8 cellular contexts compared by ENCODE assay signal in the genomic region with DNA sequence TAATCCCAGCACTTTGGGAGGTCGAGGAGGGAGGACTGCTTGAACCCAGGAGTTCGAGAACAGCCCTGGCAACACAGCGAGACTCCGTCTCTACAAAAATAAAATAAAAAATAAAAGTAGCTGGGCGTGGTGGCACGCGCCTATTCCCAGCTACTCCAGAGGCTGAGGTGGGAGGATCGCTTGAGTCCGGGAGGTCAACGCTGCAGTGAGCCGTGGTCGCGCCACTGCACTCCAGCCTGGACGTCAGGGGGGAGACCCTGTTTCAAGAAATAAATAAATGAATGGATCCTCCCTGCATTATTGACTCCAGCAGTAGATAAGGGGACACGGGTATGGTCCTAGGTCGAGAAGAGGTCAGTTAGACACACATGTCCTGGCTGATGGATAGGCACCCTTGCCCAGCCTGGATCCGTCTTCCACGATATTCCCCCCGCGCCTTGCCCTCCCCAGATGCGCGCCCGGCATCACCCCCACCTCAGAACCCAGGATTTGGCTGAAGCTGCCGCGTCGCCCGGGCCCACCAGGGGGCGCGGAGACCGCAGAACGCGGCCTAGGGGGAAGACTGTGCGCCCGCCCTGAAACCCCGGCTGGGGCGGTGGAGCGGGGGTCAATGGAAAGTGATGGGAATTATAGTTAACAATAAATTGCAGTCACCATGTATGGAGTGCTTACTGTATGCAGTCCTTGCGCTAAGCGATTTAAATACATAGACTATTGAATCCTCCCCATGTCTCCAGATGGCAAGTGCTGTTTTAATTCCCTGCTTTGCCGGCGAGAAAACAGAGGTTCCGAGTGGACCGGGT. TPM values are rescaled to one million over a fixed set of nuclear protein-coding genes. Genes with fewer than 3 reads are reported as not detected.
DNase-seq lines count a peak whose midpoint lies in the region; ATAC-seq and TF ChIP-seq lines count a peak whose summit lies in the region.

No MANE protein-coding gene starts in this region.

- H2AFZ ChIP-seq in GM23338, result peak overlapping the region; percentile 96

- H3K4me3 ChIP-seq in GM23338, result peak overlapping the region; percentile 83
- H3K4me3 ChIP-seq in kidney epithelial cell (ENCODE audit: low read depth, low read length), result peak overlapping the region; percentile 51

- peak in 12 of 14 donors; percentile 30 to 83 (median 64) for DNase-seq in C1 segment of cervical spinal cord (lab: John Stamatoyannopoulos, UW)
- DNase-seq in GM23338 (ENCODE audit: low spot score), result peak; percentile 93
- peak; percentile 70 for DNase-seq in NCI-H2171 (lab: John Stamatoyannopoulos, UW)
- DNase-seq in activated CD4-positive, CD25-positive, alpha-beta regulatory T cell treated with anti-CD3 and anti-CD28 coated beads, Interleukin-2, amount 50 U/mL, for 16 hours (ENCODE audit: low read depth, low spot score), result peak; percentile 69
- DNase-seq in cerebellum (ENCODE audit: low spot score), result peak; percentile 83
- DNase-seq in kidney epithelial cell (ENCODE audit: low read depth), result no peak
- DNase-seq in stimulated activated CD4-positive, alpha-beta T cell treated with anti-CD3 and anti-CD28 coated beads, Interleukin-15, amount 100 ng/mL, for 1 hour (ENCODE audit: low read depth in 1 of 2, low spot score in 1 of 2), result peak; percentile 65 to 78

- peaks cover 15% of the 10 kb centered on the region for H3K36me3 Mint-ChIP-seq in GM23338 (ENCODE audit: low read depth)

- peaks cover 18% of the 10 kb centered on the region for H3K4me1 ChIP-seq in GM23338 (ENCODE audit: insufficient read depth)

- H3K36me3 ChIP-seq in GM23338 (ENCODE audit: insufficient read depth), result 0 out of 2 replicates have a peak, but pooled peaks cover 7% of the 10 kb centered on the region
- no peaks in the 10 kb centered on the region for H3K36me3 ChIP-seq in kidney epithelial cell (ENCODE audit: control insufficient read depth, insufficient read depth, low read length)

- 0 out of 2 replicates have a peak overlapping the region, but pooled peaks have one; percentile 52 for H3K27ac ChIP-seq in GM23338 (ENCODE audit: low read depth)

- H3K27me3 Mint-ChIP-seq in GM23338 (ENCODE audit: insufficient read depth, low read depth, poor library complexity), result peaks cover 16% of the 10 kb centered on the region

- H3K27ac Mint-ChIP-seq in GM23338, result no peak overlapping the region

- ATAC-seq in GM23338, result peak; percentile 52
- no peak for ATAC-seq in HG03025 (IDR thresholded peaks at IDR 0.05; ENCODE audit: low FRiP score, unreplicated experiment)

- no peaks in the 10 kb centered on the region; the same call in 1 of the 2 replicates for H4K20me1 ChIP-seq in GM23338 (replicated peaks; ENCODE audit: insufficient read depth)

- TF ChIP-seq CTCF in GM23338 (conservative IDR thresholded peaks at IDR 0.05; ENCODE audit: low read depth in 2 of 2) (peak; percentile 92 to 96), kidney epithelial cell (IDR thresholded peaks at IDR 0.05; ENCODE audit: insufficient read depth, low read length, poor library complexity, severe bottlenecking) (peak; percentile 97)

- H3K4me1 Mint-ChIP-seq in GM23338, result peaks cover 29% of the 10 kb centered on the region

- H3K9me2 ChIP-seq in GM23338 (ENCODE audit: insufficient read depth), result no peaks in the 10 kb centered on the region

- peak overlapping the region; percentile 98 for H3K4me2 ChIP-seq in GM23338

- H3K4me3 Mint-ChIP-seq in GM23338, result peak overlapping the region; percentile 84

- peaks cover 6% of the 10 kb centered on the region; the same call in 1 of the 2 replicates for H3K79me2 ChIP-seq in GM23338 (replicated peaks; ENCODE audit: insufficient read depth)

- H3K9me3 Mint-ChIP-seq in GM23338, result no peaks in the 10 kb centered on the region; the same call in 2 of the 3 replicates

- no peaks in the 10 kb centered on the region for H3K27me3 ChIP-seq in GM23338 (ENCODE audit: insufficient read depth)
- H3K27me3 ChIP-seq in kidney epithelial cell (ENCODE audit: control insufficient read depth, insufficient read depth, low read length), result no peaks in the 10 kb centered on the region

- H3F3A ChIP-seq in GM23338 (replicated peaks; ENCODE audit: low read depth), result peaks cover 39% of the 10 kb centered on the region

TF ChIP-seq in GM23338, 12 proteins besides CTCF, POLR2A, EP300 and RAD21 (continues in another document):
- TF ChIP-seq POLR2AphosphoS5 (IDR thresholded peaks at IDR 0.05; ENCODE audit: low read depth) (0 out of 2 replicates have a peak, but pooled peaks have one; percentile 19), JUNB (IDR thresholded peaks at IDR 0.05; ENCODE audit: unreplicated experiment) (no peak), EZH2 (IDR thresholded peaks at IDR 0.05; ENCODE audit: low read depth, unreplicated experiment) (no peak), STAT1 (IDR thresholded peaks at IDR 0.05; ENCODE audit: unreplicated experiment) (no peak), NANOG (IDR thresholded peaks at IDR 0.05; ENCODE audit: borderline replicate concordance) (no peak), ZNF114 (CRISPR knock-in tag; IDR thresholded peaks at IDR 0.05) (no peak), CREB1 (CRISPR knock-in tag; IDR thresholded peaks at IDR 0.05; ENCODE audit: low read depth) (peak; percentile 59)

RNA-seq across cellular contexts. Expression of a gene that starts 2.1 kb away (rescaled TPM):
- 85.3 and 86.4 TPM in 2 replicates for total RNA-seq in GM23338 (2014; rRNA removed; shearing (Covaris generic))
- 46.9 and 56.9 TPM in 2 replicates for polyA plus RNA-seq in GM23338 (2016; fragmentation: Nextera tagmentation; extraction: Ambion mirVana)
- total RNA-seq in cerebellum (21.7 TPM), kidney epithelial cell (38.7 and 44.1 TPM in 2 replicates)

RNA-seq across cellular contexts. Expression of a gene that starts 13.9 kb away (rescaled TPM):
- 16.0 and 20.2 TPM in 2 replicates for total RNA-seq in GM23338 (2014; rRNA removed; shearing (Covaris generic))
- 7.7 and 7.8 TPM in 2 replicates for polyA plus RNA-seq in GM23338 (2016; fragmentation: Nextera tagmentation; extraction: Ambion mirVana)
- 9.0 TPM for total RNA-seq in cerebellum
- total RNA-seq in kidney epithelial cell, result 395 and 431 TPM in 2 replicates

RNA-seq across cellular contexts. Expression of a gene that starts 24.2 kb away (rescaled TPM):
- total RNA-seq in GM23338 (2014; rRNA removed; shearing (Covaris generic)), result 465 and 486 TPM in 2 replicates
- 314 and 346 TPM in 2 replicates for polyA plus RNA-seq in GM23338 (2016; fragmentation: Nextera tagmentation; extraction: Ambion mirVana)
- total RNA-seq in cerebellum (150 TPM), kidney epithelial cell (366 and 396 TPM in 2 replicates)

RNA-seq across cellular contexts. Expression of a gene that starts 24.5 kb away (rescaled TPM):
- total RNA-seq in GM23338 (2014; rRNA removed; shearing (Covaris generic)), result 0.38 TPM in 1 of 2 replicates, not detected in the other
- polyA plus RNA-seq in GM23338 (2016; fragmentation: Nextera tagmentation; extraction: Ambion mirVana), result 38.5 and 42.2 TPM in 2 replicates
- total RNA-seq in cerebellum, result not detected
- not detected in 2 replicates for total RNA-seq in kidney epithelial cell

RNA-seq across cellular contexts. Expression of a gene that starts 25.8 kb away (rescaled TPM):
- total RNA-seq in GM23338 (2014; rRNA removed; shearing (Covaris generic)), result 7.5 and 10.4 TPM in 2 replicates
- polyA plus RNA-seq in GM23338 (2016; fragmentation: Nextera tagmentation; extraction: Ambion mirVana), result 1.2 and 1.3 TPM in 2 replicates
- total RNA-seq in cerebellum, result not detected
- not detected in 2 replicates for total RNA-seq in kidney epithelial cell

Comparison
In these comparisons a context has a peak if more than half of its experiments do, and no peak if none do; other contexts are left out.
1. RNA of a gene that starts 13.9 kb away (total RNA-seq): 395 to 431 TPM in kidney epithelial cell; 16.0 to 20.2 TPM in GM23338 and 9.0 TPM in cerebellum (single experiment); every median in the first group is over 10 times any median in the second.